8 cellular contexts compared by ENCODE assay signal in the genomic region with DNA sequence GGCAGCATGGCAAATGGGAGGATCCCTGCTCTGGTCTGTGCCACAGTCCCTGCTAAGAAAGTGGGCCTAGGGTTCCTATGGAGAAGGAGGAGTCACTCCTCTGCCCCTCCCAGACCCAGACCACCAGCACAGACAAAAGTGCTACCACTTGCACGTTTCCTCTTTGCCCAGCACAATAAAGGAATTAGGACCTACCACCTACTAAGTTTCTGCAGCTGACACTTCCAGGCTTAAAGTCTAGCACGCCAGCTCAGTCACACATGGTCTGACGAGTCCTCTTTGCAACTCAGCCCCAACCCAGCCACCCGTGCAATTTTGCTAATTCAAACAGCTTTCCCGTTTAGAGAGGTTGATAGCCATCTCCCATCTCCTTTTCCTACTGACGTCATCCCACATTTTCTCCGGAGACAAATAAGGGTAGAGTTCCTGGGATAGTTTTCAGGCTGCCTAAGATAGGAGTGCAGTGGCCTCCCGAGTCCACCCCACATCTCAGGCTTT.
A peak's percentile ranks its signal among the peaks of the same experiment; 100 is the strongest.
DNase-seq lines count a peak whose midpoint lies in the region; ATAC-seq and TF ChIP-seq lines count a peak whose summit lies in the region.

No MANE protein-coding gene starts in this region.

- peak; percentile 42 for DNase-seq in AG20443 (ENCODE audit: low spot score)
- no peak for DNase-seq in RWPE1 (ENCODE audit: low spot score)
- DNase-seq in epithelial cell of prostate (ENCODE audit: low read depth, low spot score) = no peak
- no peak for DNase-seq in naive thymus-derived CD8-positive, alpha-beta T cell
- DNase-seq in GM13977 (ENCODE audit: low spot score) = no peak

- ATAC-seq in GM21423 (IDR thresholded peaks at IDR 0.05; ENCODE audit: unreplicated experiment) (peak; percentile 22), HG02852 (IDR thresholded peaks at IDR 0.05; ENCODE audit: unreplicated experiment) (no peak), GM18517 (IDR thresholded peaks at IDR 0.05; ENCODE audit: unreplicated experiment) (no peak)
- no peak for ATAC-seq in naive thymus-derived CD8-positive, alpha-beta T cell

- peaks cover 0 to 10% (median 0%) of the 10 kb centered on the region in 3 donors for H3K36me3 Mint-ChIP-seq in naive thymus-derived CD8-positive, alpha-beta T cell

- no peaks in the 10 kb centered on the region for H3K27me3 Mint-ChIP-seq in naive thymus-derived CD8-positive, alpha-beta T cell

- CTCF ChIA-PET in RWPE1 (lab: Yijun Ruan, JAX) = interaction anchor here (0.6 to 3.0 kb wide), 9 partner anchors 10 to 66 kb away, joined by 3 to 11 read pairs (median 3); partner anchors contain the start of gene PTGR2

- peak overlapping the region; percentile 79 to 99 (median 96) for H3K27ac Mint-ChIP-seq in naive thymus-derived CD8-positive, alpha-beta T cell

- peak overlapping the region; percentile 94 to 98 (median 95) for H3K4me3 Mint-ChIP-seq in naive thymus-derived CD8-positive, alpha-beta T cell

- TF ChIP-seq CTCF in RWPE1 (conservative IDR thresholded peaks at IDR 0.05; ENCODE audit: low read depth) (no peak), GM13977 (IDR thresholded peaks at IDR 0.05; ENCODE audit: extremely low read depth, insufficient read depth, missing control alignments) (no peak)

- in situ Hi-C loops in GM13977 (cut with MboI; ENCODE audit: low pct_unique_long_range_greater_than_20kb, low sequenced_read_pairs, unreplicated experiment) = no loop called here

- no peaks in the 10 kb centered on the region for H3K9me3 Mint-ChIP-seq in naive thymus-derived CD8-positive, alpha-beta T cell

- peaks cover 39 to 75% (median 70%) of the 10 kb centered on the region in 4 donors for H3K4me1 Mint-ChIP-seq in naive thymus-derived CD8-positive, alpha-beta T cell

- peak overlapping the region; percentile 99 for H3K27ac ChIP-seq in RWPE1
- H3K27ac ChIP-seq in epithelial cell of prostate = peak overlapping the region; percentile 88

- POLR2A ChIA-PET in RWPE1 (lab: Yijun Ruan, JAX; ENCODE audit: low non-redundant PET) = interaction anchor here (1.0 to 2.8 kb wide), 2 partner anchors 10 to 26 kb away, joined by 3 to 16 read pairs; a partner anchor contains a TSS
- POLR2A ChIA-PET in naive thymus-derived CD8-positive, alpha-beta T cell (lab: Charles Lee) = interaction anchor here (0.6 to 10.6 kb wide), 16 partner anchors 9 to 294 kb away, joined by 3 to 387 read pairs (median 12); partner anchors contain the start of genes PNMA1, PTGR2 and RIOX1
